ENCODE assay signal across 12 cellular contexts in the genomic region with DNA sequence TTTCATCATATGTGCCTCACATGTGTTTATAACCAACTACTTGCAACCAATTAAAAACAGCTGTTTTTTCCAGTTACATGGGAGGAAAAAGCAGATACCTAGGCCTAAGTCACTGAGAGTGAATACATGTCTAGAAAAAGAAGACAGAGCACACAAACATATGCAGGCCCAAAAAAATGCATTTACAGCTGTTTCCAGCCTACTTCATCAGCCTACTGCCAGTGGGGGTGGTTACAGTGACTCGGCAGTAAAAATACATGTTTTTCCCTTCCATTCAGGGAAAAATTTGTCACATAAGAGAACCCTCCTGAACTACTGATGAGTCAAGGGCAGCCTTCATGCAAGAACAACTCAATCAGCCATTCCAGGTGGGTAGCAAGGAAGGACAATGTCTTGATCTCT.
DNase-seq lines count a peak whose midpoint lies in the region; ATAC-seq, FAIRE-seq and TF ChIP-seq lines count a peak whose summit lies in the region.
"Had no signal": no experiment of that assay in that cellular context is flagged by ENCODE, and none has a peak within 500 bp of the region (broad histone marks: within the 10 kb centered on the region; RNA-seq: fewer than 3 reads in every experiment).

No MANE protein-coding gene starts in this region.

- CTCF ChIA-PET in RWPE1 (lab: Yijun Ruan, JAX) = interaction anchor here (0.7 kb wide), 2 partner anchors 61 to 93 kb away, joined by 3 to 4 read pairs; no protein-coding TSS in a partner anchor

- ATAC-seq in HG03442 (IDR thresholded peaks at IDR 0.05; ENCODE audit: unreplicated experiment) = no peak
- ATAC-seq: mucosa of descending colon had no signal

- peaks cover 0 to 2% (median 0%) of the 10 kb centered on the region in 5 experiments for H3K9me3 Mint-ChIP-seq in brain
- no peaks in the 10 kb centered on the region for H3K9me3 Mint-ChIP-seq in mesothelial cell of epicardium
- H3K9me3 Mint-ChIP-seq: central memory CD8-positive, alpha-beta T cell had no signal

- POLR2A ChIA-PET in RWPE1 (lab: Yijun Ruan, JAX; ENCODE audit: low non-redundant PET) = no interaction called here

- peak; percentile 51 for DNase-seq in AG08396 (ENCODE audit: low spot score)
- DNase-seq in HCEC 1CT = peak; percentile 39
- no peak for DNase-seq in mesothelial cell of epicardium (ENCODE audit: low spot score in 2 of 2, unreplicated experiment in 2 of 2)
- no peak for DNase-seq in RWPE1 (ENCODE audit: low spot score)
- no peak for DNase-seq in activated T-cell treated with anti-CD3 and anti-CD28 coated beads, Interleukin-2, amount 50 U/mL, for 48 hours
- DNase-seq in frontal cortex (ENCODE audit: low spot score in 2 of 2) = no peak
- DNase-seq: mucosa of descending colon; stimulated activated CD4-positive, alpha-beta T cell treated with anti-CD3 and anti-CD28 coated beads, Interleukin-12 subunit alpha, Interleukin-12 subunit beta, amount 100 ng/mL, for 4 hours; stimulated activated naive CD4-positive, alpha-beta T cell treated with Interleukin-2 at 50 U/mL for 16 hours had no signal

- TF ChIP-seq CTCF in brain (conservative IDR thresholded peaks at IDR 0.05) (no peak), mesothelial cell of epicardium (IDR thresholded peaks at IDR 0.05; ENCODE audit: unreplicated experiment) (no peak), RWPE1 (conservative IDR thresholded peaks at IDR 0.05; ENCODE audit: low read depth) (no peak)

- peaks cover 13% of the 10 kb centered on the region for H3K4me1 Mint-ChIP-seq in brain
- peaks cover 4% of the 10 kb centered on the region for H3K4me1 Mint-ChIP-seq in mesothelial cell of epicardium

- FAIRE-seq in frontal cortex (lab: Jason Lieb, UNC) = no peak

- H3K36me3 Mint-ChIP-seq in brain (peaks cover 89% of the 10 kb centered on the region), mesothelial cell of epicardium (peaks cover 23% of the 10 kb centered on the region)

- H3K27ac ChIP-seq in RWPE1 = no peak overlapping the region

- peak overlapping the region; percentile 41 to 93 (median 84) for H3K27ac Mint-ChIP-seq in brain
- peak overlapping the region; percentile 43 for H3K27ac Mint-ChIP-seq in mesothelial cell of epicardium

- no peaks in the 10 kb centered on the region for H3K27me3 Mint-ChIP-seq in brain
- no peaks in the 10 kb centered on the region for H3K27me3 Mint-ChIP-seq in mesothelial cell of epicardium (ENCODE audit: low read depth)
- H3K27me3 Mint-ChIP-seq: central memory CD8-positive, alpha-beta T cell had no signal

- H3K4me3 Mint-ChIP-seq in brain (no peak overlapping the region), mesothelial cell of epicardium (no peak overlapping the region)
- H3K4me3 Mint-ChIP-seq: central memory CD8-positive, alpha-beta T cell had no signal

Comparison
In these comparisons a context has a peak if more than half of its experiments do, and no peak if none do; other contexts are left out.
1. DNase-seq: peak in AG08396 (single experiment) and HCEC 1CT (single experiment); none in mesothelial cell of epicardium (0 of 2), RWPE1 (single experiment), activated T-cell treated with anti-CD3 and anti-CD28 coated beads, Interleukin-2, amount 50 U/mL, for 48 hours (0 of 2) and frontal cortex (0 of 2).